ENCODE assay signal across 8 cellular contexts in genomic region chr5:140639093-140639821, GRCh38. TPM values are rescaled to one million over a fixed set of nuclear protein-coding genes. Genes with fewer than 3 reads are reported as not detected.
DNase-seq lines count a peak whose midpoint lies in the region; ATAC-seq and TF ChIP-seq lines count a peak whose summit lies in the region.

Gene TMCO6, plus strand, starts transcription at chr5:140639451. Its CDS starts 77 bp downstream, at chr5:140639528.

- peak within 1 kb of the TSS; percentile 93 for H3K9ac ChIP-seq in adipocyte (ENCODE audit: low read length)

- peak; percentile 43 for DNase-seq in NCI-H1417 treated with DMSO at 0.1 percent for 48 hours (lab: John Stamatoyannopoulos, UW)
- peak; percentile 96 for DNase-seq in SW480 (ENCODE audit: low spot score)
- DNase-seq in adipocyte (ENCODE audit: low read depth): peak; percentile 99
- peak; percentile 99 for DNase-seq in heart left ventricle
- peak; percentile 94 to 99 (median 98) for DNase-seq in posterior cingulate gyrus
- DNase-seq in upper lobe of left lung: peak; percentile 99

- ATAC-seq in HG02763 (IDR thresholded peaks at IDR 0.05; ENCODE audit: unreplicated experiment): peak; percentile 93
- ATAC-seq in heart left ventricle: peak; percentile 98 to 99 (median 99)
- ATAC-seq in upper lobe of left lung (ENCODE audit: low FRiP score in 2 of 2): peak; percentile 99 to 100

- H3K9me3 ChIP-seq in adipocyte (ENCODE audit: control insufficient read depth, low read length) (no peaks in the 10 kb centered on the region), heart left ventricle (no peaks in the 10 kb centered on the region), upper lobe of left lung (no peaks in the 10 kb centered on the region)

- H3K4me3 ChIP-seq in adipocyte (ENCODE audit: low read length): peak within 1 kb of the TSS; percentile 89
- H3K4me3 ChIP-seq in heart left ventricle: peak within 1 kb of the TSS; percentile 38 to 92 (median 79)
- peak within 1 kb of the TSS; percentile 60 to 88 (median 72) for H3K4me3 ChIP-seq in upper lobe of left lung

- H3K27ac ChIP-seq in heart left ventricle: peak within 1 kb of the TSS; percentile 83 to 95 (median 92)
- peak within 1 kb of the TSS; percentile 86 to 95 (median 92) for H3K27ac ChIP-seq in upper lobe of left lung

- TF ChIP-seq EP300 in upper lobe of left lung (IDR thresholded peaks at IDR 0.05): peak in 2 of 4 donors; percentile 30 to 84

- H3K4me1 ChIP-seq in adipocyte (ENCODE audit: control insufficient read depth, insufficient read depth, low read length) (peaks cover 29% of the 10 kb centered on the region), heart left ventricle (peaks cover 0 to 41% (median 17%) of the 10 kb centered on the region in 12 donors), upper lobe of left lung (peaks cover 12 to 26% (median 20%) of the 10 kb centered on the region in 4 donors)

- TF ChIP-seq CTCF in GM12874 (IDR thresholded peaks at IDR 0.05; ENCODE audit: insufficient read depth, low read depth, low read length): peak; percentile 77
- TF ChIP-seq CTCF in heart left ventricle (IDR thresholded peaks at IDR 0.05): peak; percentile 58 to 87 (median 70)
- TF ChIP-seq CTCF in upper lobe of left lung (IDR thresholded peaks at IDR 0.05): peak; percentile 69 to 79 (median 75)

- 1 to 9% (median 3%) methylated on average over 16 to 57 of the region's 57 CpGs for WGBS in heart left ventricle, 4 donors
- WGBS in upper lobe of left lung, 2 donors: 0 to 1% methylated on average over 7 to 52 of the region's 57 CpGs

- TF ChIP-seq POLR2A in heart left ventricle (IDR thresholded peaks at IDR 0.05) (peak in 1 of 2 donors; percentile 67), upper lobe of left lung (IDR thresholded peaks at IDR 0.05) (peak in 2 of 4 donors; percentile 29 to 79)

- H3K27me3 ChIP-seq in adipocyte (replicated peaks; ENCODE audit: control insufficient read depth, insufficient read depth, low read length) (no peaks in the 10 kb centered on the region), heart left ventricle (no peaks in the 10 kb centered on the region), upper lobe of left lung (no peaks in the 10 kb centered on the region)

- intact Hi-C loops in heart left ventricle (cut with DNase I) (loop anchor here in 9 of 10 donors (1.0 to 10.0 kb wide), 10 partner anchors 25 to 267 kb away; partner anchors contain the start of genes EIF4EBP3 (in 4 of the 9), ANKHD1 (in 2 of the 9), APBB3 (in 2 of the 9) and SLC35A4 (in 2 of the 9)), posterior cingulate gyrus (cut with DNase I) (loop anchor here (1.0 to 2.0 kb wide), 4 partner anchors 8 to 266 kb away; partner anchors contain the start of genes APBB3, HARS1, HARS2 and IK)

- H3K36me3 ChIP-seq in adipocyte (ENCODE audit: control insufficient read depth, insufficient read depth, low read length, severe bottlenecking) (peaks cover 10% of the 10 kb centered on the region), heart left ventricle (peaks cover 0 to 31% (median 21%) of the 10 kb centered on the region in 9 donors), upper lobe of left lung (peaks cover 0 to 27% (median 10%) of the 10 kb centered on the region in 4 donors)

RNA-seq across cellular contexts. Expression of gene TMCO6, which starts in this region (rescaled TPM):
- total RNA-seq in heart left ventricle: 10 to 100 TPM in 1 of 9 donors, 1 to 10 TPM in 8; 2.2 to 11.7 (median 3.3) TPM
- 1 to 10 TPM; 3.9 to 8.7 TPM for polyA plus RNA-seq in heart left ventricle
- total RNA-seq in upper lobe of left lung: 10 to 100 TPM; 11.8 to 99.7 (median 31.3) TPM

Comparison
In these comparisons a context has a peak if more than half of its experiments do, and no peak if none do; other contexts are left out.
1. Peak in every context shown above with its lines: DNase-seq, ATAC-seq, H3K4me3 ChIP-seq and H3K27ac ChIP-seq.
2. DNase-seq: peak in every context shown above with its lines; median percentile 99 in adipocyte; 99 in heart left ventricle; 99 in upper lobe of left lung; 98 in posterior cingulate gyrus; 96 in SW480; 43 in NCI-H1417 treated with DMSO at 0.1 percent for 48 hours.